In the genomic region with DNA sequence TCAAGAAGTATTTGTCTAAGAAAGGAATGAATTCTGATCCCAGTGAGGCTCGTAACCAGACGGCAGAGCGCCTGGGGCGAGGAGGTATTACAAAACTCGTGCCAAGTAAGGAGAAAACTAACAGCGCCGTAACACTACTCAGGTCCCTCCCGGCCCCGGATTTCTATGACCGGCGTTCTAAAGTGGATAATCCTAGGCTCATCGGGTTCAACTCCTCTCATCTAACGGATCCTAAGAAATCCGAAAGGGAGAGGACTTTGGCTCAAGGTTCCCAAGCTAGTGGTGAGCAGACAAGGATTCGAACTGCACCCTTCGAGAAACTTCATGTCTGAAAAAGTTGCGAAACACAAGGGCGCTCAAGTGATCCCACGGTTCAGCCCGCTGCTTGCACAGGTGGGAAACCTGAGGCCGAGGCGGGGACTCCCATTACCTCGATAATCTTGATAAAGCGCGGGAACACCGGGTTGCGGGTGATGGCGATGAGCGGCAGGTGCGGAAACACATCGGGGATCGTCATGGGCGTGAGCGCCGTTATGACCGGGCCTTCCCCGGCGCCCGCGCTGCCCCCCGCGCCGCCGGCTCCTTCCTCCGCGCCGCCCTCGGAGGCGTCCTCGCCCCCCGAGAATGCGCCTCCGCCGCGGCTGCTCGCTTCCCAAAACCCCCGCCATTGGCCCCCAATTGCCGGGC, we compare ENCODE assay signal across 9 cellular contexts. TPM values are rescaled to one million over a fixed set of nuclear protein-coding genes. Genes with fewer than 3 reads are reported as not detected.
DNase-seq lines count a peak whose midpoint lies in the region; ATAC-seq and TF ChIP-seq lines count a peak whose summit lies in the region.
"Had no signal": no experiment of that assay in that cellular context is flagged by ENCODE, and none has a peak within 500 bp of the region (broad histone marks: within the 10 kb centered on the region; RNA-seq: fewer than 3 reads in every experiment).

No MANE protein-coding gene starts in this region.

- H2BK5ac ChIP-seq in mesendoderm (ENCODE audit: low read length) = no peak overlapping the region

- peak; percentile 21 to 40 for DNase-seq in AML-193 (lab: John Stamatoyannopoulos, UW)
- DNase-seq in colonic mucosa = no peak
- no peak for DNase-seq in mesendoderm
- DNase-seq in type B pancreatic cell (ENCODE audit: extremely low spot score, unreplicated experiment) = no peak
- DNase-seq in NCI-H774 (lab: John Stamatoyannopoulos, UW) = no peak

- ATAC-seq in GM19395 (IDR thresholded peaks at IDR 0.05; ENCODE audit: unreplicated experiment) (peak; percentile 1), HG03521 (IDR thresholded peaks at IDR 0.05; ENCODE audit: unreplicated experiment) (no peak)

- peak overlapping the region; percentile 75 for H3K4ac ChIP-seq in mesendoderm (ENCODE audit: low read depth, low read length)

- H3K27me3 ChIP-seq in OCI-LY3 (ENCODE audit: low read depth, low read length) = no peaks in the 10 kb centered on the region
- no peaks in the 10 kb centered on the region for H3K27me3 ChIP-seq in colonic mucosa
- no peaks in the 10 kb centered on the region for H3K27me3 ChIP-seq in mesendoderm (ENCODE audit: insufficient read depth, low read length, poor library complexity)

- H3K18ac ChIP-seq in mesendoderm (ENCODE audit: low read length) = peak overlapping the region; percentile 25

- H3K4me3 Mint-ChIP-seq in type B pancreatic cell = peak overlapping the region; percentile 95

- H3K9me3 ChIP-seq in OCI-LY3 (ENCODE audit: insufficient read depth, low read length) (no peaks in the 10 kb centered on the region), colonic mucosa (no peaks in the 10 kb centered on the region)

- peaks cover 34% of the 10 kb centered on the region for H4K20me1 ChIP-seq in OCI-LY3 (ENCODE audit: insufficient read depth, low read length)

- H3K27ac ChIP-seq in OCI-LY3 (ENCODE audit: low read length) (peak overlapping the region; percentile 93), colonic mucosa (peak overlapping the region; percentile 91), mesendoderm (ENCODE audit: low read depth, low read length) (peak overlapping the region; percentile 84)

- H4K8ac ChIP-seq in mesendoderm (ENCODE audit: low read depth, low read length) = peak overlapping the region; percentile 44

- H3K27ac Mint-ChIP-seq in type B pancreatic cell = peak overlapping the region; percentile 98

- peaks cover 12% of the 10 kb centered on the region for H3K4me1 ChIP-seq in OCI-LY3 (ENCODE audit: low read length)
- H3K4me1 ChIP-seq in colonic mucosa = peaks cover 12% of the 10 kb centered on the region
- no peaks in the 10 kb centered on the region for H3K4me1 ChIP-seq in mesendoderm (ENCODE audit: control insufficient read depth, low read depth, low read length)

- H3K56ac ChIP-seq in mesendoderm (ENCODE audit: low read length) = peak overlapping the region; percentile 93

- H3K79me2 ChIP-seq in OCI-LY3 (ENCODE audit: low read length) = peaks cover 54% of the 10 kb centered on the region
- H3K79me2 ChIP-seq in mesendoderm (ENCODE audit: control insufficient read depth, insufficient read depth, low read length) = peaks cover 44% of the 10 kb centered on the region

- H3K27me3 Mint-ChIP-seq in type B pancreatic cell = no peaks in the 10 kb centered on the region

- no peak overlapping the region for H2BK15ac ChIP-seq in mesendoderm (replicated peaks; ENCODE audit: low read depth)

- intact Hi-C loops in colonic mucosa (cut with DNase I) = no loop called here

- H3K4me2 ChIP-seq in OCI-LY3 (ENCODE audit: low read length) (peak overlapping the region; percentile 78), mesendoderm (ENCODE audit: low read length) (peak overlapping the region; percentile 85)

- no peak overlapping the region for H2BK120ac ChIP-seq in mesendoderm (ENCODE audit: low read depth, low read length)

- peaks cover 10% of the 10 kb centered on the region for H3K4me1 Mint-ChIP-seq in type B pancreatic cell (ENCODE audit: unreplicated experiment)

- no peak overlapping the region for H3K23ac ChIP-seq in mesendoderm (ENCODE audit: low read length)

- H3K9me3 Mint-ChIP-seq in type B pancreatic cell = no peaks in the 10 kb centered on the region

- no peaks in the 10 kb centered on the region for H3K36me3 Mint-ChIP-seq in type B pancreatic cell

- TF ChIP-seq CTCF in OCI-LY3 (IDR thresholded peaks at IDR 0.05; ENCODE audit: low read depth, low read length) = no peak
- no peak for TF ChIP-seq CTCF in colonic mucosa (IDR thresholded peaks at IDR 0.05)
- peak; percentile 21 for TF ChIP-seq CTCF in type B pancreatic cell (conservative IDR thresholded peaks at IDR 0.05)

- peaks cover 31% of the 10 kb centered on the region for H3K36me3 ChIP-seq in OCI-LY3 (replicated peaks; ENCODE audit: low read depth, low read length)
- H3K36me3 ChIP-seq in colonic mucosa = no peaks in the 10 kb centered on the region
- H3K36me3 ChIP-seq in mesendoderm (ENCODE audit: control insufficient read depth, insufficient read depth, low read length) = no peaks in the 10 kb centered on the region

- no CpG with 5 or more reads among the region's 58 CpGs for WGBS in mesendoderm (ENCODE audit: extremely low coverage, insufficient coverage, low lambda C conversion rate)

- H3K4me3 ChIP-seq in OCI-LY3 (ENCODE audit: low read length) (peak overlapping the region; percentile 93), colonic mucosa (peak overlapping the region; percentile 100), mesendoderm (ENCODE audit: low read length) (peak overlapping the region; percentile 98)

- peak overlapping the region; percentile 9; the same call in 1 of the 2 replicates for H2AFZ ChIP-seq in OCI-LY3 (ENCODE audit: low read depth, low read length)

- H3K9ac ChIP-seq in OCI-LY3 (ENCODE audit: low read length) (peak overlapping the region; percentile 92), colonic mucosa (ENCODE audit: low read depth in 2 of 2, low read length in 2 of 2) (peak overlapping the region; percentile 87 to 91), mesendoderm (ENCODE audit: low read length) (peak overlapping the region; percentile 91)

- no peak overlapping the region for H2AK5ac ChIP-seq in mesendoderm (ENCODE audit: low read length)

- no peak overlapping the region for H4K5ac ChIP-seq in mesendoderm (ENCODE audit: low read length)

- H3K79me1 ChIP-seq in mesendoderm (ENCODE audit: low read length) = peaks cover 16% of the 10 kb centered on the region

RNA-seq across cellular contexts. Expression of a gene that starts 0.5 kb away (rescaled TPM):
- 100 to 1,000 TPM in 1 of 2 donors, 10 to 100 TPM in 1; 64.3 to 133 TPM for total RNA-seq in colonic mucosa
- 45.3 TPM for polyA plus RNA-seq in mesendoderm (2013, experiment 1 of 2)
- polyA plus RNA-seq in mesendoderm (2013, experiment 2 of 2) = 45.8 TPM
- 68.0 and 74.0 TPM in 2 replicates for total RNA-seq in type B pancreatic cell (ENCODE audit: low replicate concordance)

RNA-seq across cellular contexts. Expression of a gene that starts 1.0 kb away (rescaled TPM):
- total RNA-seq in colonic mucosa = not detected
- 0.03 TPM for polyA plus RNA-seq in mesendoderm (2013, experiment 1 of 2)
- not detected for polyA plus RNA-seq in mesendoderm (2013, experiment 2 of 2)
- total RNA-seq in type B pancreatic cell (ENCODE audit: low replicate concordance) = 0.41 TPM in 1 of 2 replicates, not detected in the other
- total RNA-seq: NCI-H460 had no signal

RNA-seq across cellular contexts. Expression of a gene that starts 29.3 kb away (rescaled TPM):
- 100 to 1,000 TPM; 844 to 976 TPM for total RNA-seq in colonic mucosa
- polyA plus RNA-seq in mesendoderm (2013, experiment 1 of 2) = 1,911 TPM
- polyA plus RNA-seq in mesendoderm (2013, experiment 2 of 2) = 1,926 TPM
- 1,016 and 1,024 TPM in 2 replicates for total RNA-seq in type B pancreatic cell (ENCODE audit: low replicate concordance)

RNA-seq across cellular contexts. Expression of a gene that starts 38.6 kb away (rescaled TPM):
- total RNA-seq in colonic mucosa = 1 to 10 TPM; 3.2 to 3.4 TPM
- 1.7 TPM for polyA plus RNA-seq in mesendoderm (2013, experiment 1 of 2)
- 1.8 TPM for polyA plus RNA-seq in mesendoderm (2013, experiment 2 of 2)
- total RNA-seq in type B pancreatic cell (ENCODE audit: low replicate concordance) = 6.2 and 11.0 TPM in 2 replicates

RNA-seq across cellular contexts. Expression of a gene that starts 39.1 kb away (rescaled TPM):
- 10 to 100 TPM; 56.0 to 88.0 TPM for total RNA-seq in colonic mucosa
- polyA plus RNA-seq in mesendoderm (2013, experiment 1 of 2) = 12.6 TPM
- polyA plus RNA-seq in mesendoderm (2013, experiment 2 of 2) = 13.5 TPM
- total RNA-seq in type B pancreatic cell (ENCODE audit: low replicate concordance) = 42.2 and 50.0 TPM in 2 replicates

Comparison
In these comparisons a context has a peak if more than half of its experiments do, and no peak if none do; other contexts are left out.
1. DNase-seq: peak in AML-193 (2 of 2); none in colonic mucosa (single experiment), mesendoderm (single experiment), type B pancreatic cell (single experiment) and NCI-H774 (single experiment).
2. Peak in every context shown above with its lines, with median percentiles within 50 percentile points of each other: H3K27ac ChIP-seq, H3K4me3 ChIP-seq and H3K9ac ChIP-seq.